ENCODE assay signal across 1 cellular context in genomic region chr9:34628656-34629491, GRCh38.
TF ChIP-seq lines count a peak whose summit lies in the region.

ARID3C (minus strand) TSS chr9:34629066; CDS start chr9:34628014, 1,052 bp downstream.

TF ChIP-seq in HEK293, 187 proteins besides CTCF, POLR2A, EP300 and RAD21 (continued from another document):
- peak; percentile 86 for TF ChIP-seq SCRT2 (tag by site-specific recombination; IDR thresholded peaks at IDR 0.05)
- TF ChIP-seq SCRT1 (tag by site-specific recombination; IDR thresholded peaks at IDR 0.05; ENCODE audit: borderline replicate concordance): no peak
- no peak for TF ChIP-seq ZNF37A (tag by site-specific recombination; IDR thresholded peaks at IDR 0.05)
